In genomic region chr16:6023449-6023848, GRCh38 we compare ENCODE assay signal across 7 cellular contexts.
"Had no signal": no experiment of that assay in that cellular context is flagged by ENCODE, and none has a peak within 500 bp of the region (broad histone marks: within the 10 kb centered on the region; RNA-seq: fewer than 3 reads in every experiment).

No MANE protein-coding gene starts in this region.

- FAIRE-seq: HepG2, K562 had no signal

- H3K4me3 ChIP-seq: K562 had no signal

- H3K9ac ChIP-seq: KMS-11 had no signal

- H3K4me2 ChIP-seq: KMS-11 had no signal

- DNase-seq: IMR-90, KBM-7, KG1 had no signal

- H3K27ac ChIP-seq: HL-60, KMS-11 had no signal

- ATAC-seq: HepG2, K562 had no signal
